Comparison of ENCODE assay signal across 25 cellular contexts in the genomic region with DNA sequence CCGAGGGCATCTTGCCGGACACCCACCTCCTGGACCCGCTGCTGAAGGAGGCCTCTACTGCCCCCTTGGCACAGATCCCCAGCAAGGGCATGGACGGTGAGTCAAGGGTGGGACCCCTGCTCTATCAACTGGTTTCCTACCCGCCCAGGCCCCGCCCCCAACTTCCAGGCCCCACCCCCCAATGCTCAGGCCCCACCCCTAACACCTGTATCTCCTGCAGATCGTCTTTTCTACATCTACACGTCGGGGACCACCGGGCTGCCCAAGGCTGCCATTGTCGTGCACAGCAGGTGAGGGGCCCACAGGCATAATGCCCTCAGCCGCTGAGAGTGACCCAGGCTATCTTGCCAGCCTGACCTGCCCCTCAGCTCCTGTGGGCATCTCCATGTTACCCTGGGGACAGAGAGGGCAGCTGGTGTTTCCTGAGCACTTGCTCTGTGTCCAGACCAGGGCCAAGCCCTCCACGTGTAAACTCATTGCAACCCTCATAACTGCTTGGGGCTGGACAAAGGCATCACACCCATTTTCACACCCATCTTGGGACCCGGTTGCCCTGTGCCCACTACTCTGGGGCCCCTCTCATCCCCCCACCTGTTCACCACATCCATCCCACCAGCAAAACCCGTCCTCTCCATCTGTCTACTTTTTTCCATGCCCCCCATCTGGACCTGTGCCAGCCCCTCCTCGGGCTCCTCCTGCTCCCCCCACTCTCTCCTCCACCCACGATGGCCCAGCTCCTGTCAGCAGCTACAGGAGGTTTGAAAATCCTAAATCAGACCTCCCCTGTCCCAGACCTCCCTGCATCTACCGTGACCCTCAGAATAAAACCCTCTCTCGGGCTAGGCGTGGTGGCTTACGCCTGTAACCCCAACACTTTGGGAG. TPM values are rescaled to one million over a fixed set of nuclear protein-coding genes. Genes with fewer than 3 reads are reported as not detected.
A peak's percentile ranks its signal among the peaks of the same experiment; 100 is the strongest.
DNase-seq lines count a peak whose midpoint lies in the region; ATAC-seq and TF ChIP-seq lines count a peak whose summit lies in the region.
"Had no signal": no experiment of that assay in that cellular context is flagged by ENCODE, and none has a peak within 500 bp of the region (broad histone marks: within the 10 kb centered on the region; RNA-seq: fewer than 3 reads in every experiment).

No MANE protein-coding gene starts in this region.

- H3K4me3 Mint-ChIP-seq in CD4-positive, CD25-positive, alpha-beta regulatory T cell = no peak overlapping the region
- H3K4me3 Mint-ChIP-seq in GM23338 = peak overlapping the region; percentile 26; the same call in 1 of the 3 replicates
- H3K4me3 Mint-ChIP-seq in activated naive CD8-positive, alpha-beta T cell = peak overlapping the region; percentile 87
- peak overlapping the region in 9 of 10 donors; percentile 50 to 92 (median 85) for H3K4me3 Mint-ChIP-seq in naive thymus-derived CD8-positive, alpha-beta T cell
- no peak overlapping the region for H3K4me3 Mint-ChIP-seq in activated naive CD4-positive, alpha-beta T cell treated with anti-CD3 and anti-CD28 coated beads, Interleukin-2, amount 10 ng/mL, durations not matched to agents 7 days and 5 days
- H3K4me3 Mint-ChIP-seq: T-helper 2 cell treated with Interferon-gamma antibody and Interleukin-4, amounts not matched to agents 5 μg/mL and 100 μg/mL, for 36 hours had no signal

- peaks cover 30% of the 10 kb centered on the region for H3K4me1 ChIP-seq in CD4-positive, CD25-positive, alpha-beta regulatory T cell (ENCODE audit: control insufficient read depth, insufficient read depth, low read length, poor library complexity, severe bottlenecking)
- H3K4me1 ChIP-seq in GM23338 (ENCODE audit: insufficient read depth) = peaks cover 13% of the 10 kb centered on the region; the same call in 1 of the 2 replicates
- H3K4me1 ChIP-seq: SJCRH30 had no signal

- H3K4me3 ChIP-seq in CD4-positive, CD25-positive, alpha-beta regulatory T cell (ENCODE audit: low read depth, low read length) = no peak overlapping the region
- no peak overlapping the region for H3K4me3 ChIP-seq in GM23338
- H3K4me3 ChIP-seq: SJCRH30, thyroid gland had no signal

- no peaks in the 10 kb centered on the region for H3K27me3 Mint-ChIP-seq in CD4-positive, CD25-positive, alpha-beta regulatory T cell
- peaks cover 23% of the 10 kb centered on the region for H3K27me3 Mint-ChIP-seq in GM23338 (ENCODE audit: insufficient read depth, low read depth, poor library complexity)
- H3K27me3 Mint-ChIP-seq in activated naive CD8-positive, alpha-beta T cell = no peaks in the 10 kb centered on the region
- no peaks in the 10 kb centered on the region for H3K27me3 Mint-ChIP-seq in naive thymus-derived CD8-positive, alpha-beta T cell
- peaks cover 10% of the 10 kb centered on the region for H3K27me3 Mint-ChIP-seq in activated naive CD4-positive, alpha-beta T cell treated with anti-CD3 and anti-CD28 coated beads, Interleukin-2, amount 10 ng/mL, durations not matched to agents 7 days and 5 days

- no peak for DNase-seq in CD4-positive, CD25-positive, alpha-beta regulatory T cell
- peak; percentile 53 for DNase-seq in GM23338 (ENCODE audit: low spot score)
- no peak for DNase-seq in naive thymus-derived CD8-positive, alpha-beta T cell
- no peak for DNase-seq in NCI-H128 (lab: John Stamatoyannopoulos, UW; ENCODE audit: unreplicated experiment)
- no peak for DNase-seq in NCI-H2196 treated with DMSO at 0.1 percent for 48 hours (lab: John Stamatoyannopoulos, UW; ENCODE audit: unreplicated experiment)
- no peak for DNase-seq in hypothalamus (lab: John Stamatoyannopoulos, UW)
- DNase-seq in activated naive CD4-positive, alpha-beta T cell treated with anti-CD3 and anti-CD28 coated beads, Interleukin-2, amount 10 ng/mL, durations not matched to agents 7 days and 5 days = no peak
- DNase-seq: activated CD4-positive, CD25-positive, alpha-beta regulatory T cell; activated gamma-delta T cell; anterior cingulate cortex; central memory CD4-positive, alpha-beta T cell; effector CD4-positive, alpha-beta T cell; EL; NCI-H1105 treated with DMSO at 0.1 percent for 48 hours; NCI-H2107; NCI-H69; SJCRH30; stimulated activated CD4-positive, alpha-beta T cell treated with anti-CD3 and anti-CD28 coated beads, Interleukin-12 subunit alpha, Interleukin-12 subunit beta, amount 100 ng/mL, for 4 hours; thyroid gland had no signal

- no peak for ATAC-seq in CD4-positive, CD25-positive, alpha-beta regulatory T cell (ENCODE audit: low read depth in 2 of 2)
- peak; percentile 6; the same call in 2 of the 3 replicates for ATAC-seq in GM23338
- ATAC-seq in naive thymus-derived CD8-positive, alpha-beta T cell = no peak

- H3K9me2 ChIP-seq in GM23338 (ENCODE audit: insufficient read depth) = no peaks in the 10 kb centered on the region

- H2AFZ ChIP-seq in GM23338 = no peak overlapping the region

- no peaks in the 10 kb centered on the region for H3K36me3 ChIP-seq in CD4-positive, CD25-positive, alpha-beta regulatory T cell (ENCODE audit: control insufficient read depth, insufficient read depth, low read length)
- H3K36me3 ChIP-seq in GM23338 (ENCODE audit: insufficient read depth) = no peaks in the 10 kb centered on the region
- H3K36me3 ChIP-seq: SJCRH30, thyroid gland had no signal

- H3K4me1 Mint-ChIP-seq in CD4-positive, CD25-positive, alpha-beta regulatory T cell = peaks cover 10 to 33% (median 21%) of the 10 kb centered on the region in 4 donors
- H3K4me1 Mint-ChIP-seq in GM23338 = peaks cover 23% of the 10 kb centered on the region
- H3K4me1 Mint-ChIP-seq in activated naive CD8-positive, alpha-beta T cell (ENCODE audit: low read depth) = peaks cover 52% of the 10 kb centered on the region
- peaks cover 30 to 69% (median 55%) of the 10 kb centered on the region in 4 donors for H3K4me1 Mint-ChIP-seq in naive thymus-derived CD8-positive, alpha-beta T cell
- H3K4me1 Mint-ChIP-seq in activated naive CD4-positive, alpha-beta T cell treated with anti-CD3 and anti-CD28 coated beads, Interleukin-2, amount 10 ng/mL, durations not matched to agents 7 days and 5 days = peaks cover 43% of the 10 kb centered on the region

- H3K79me2 ChIP-seq in GM23338 (replicated peaks; ENCODE audit: insufficient read depth) = no peaks in the 10 kb centered on the region

- no peak overlapping the region for H3K27ac ChIP-seq in CD4-positive, CD25-positive, alpha-beta regulatory T cell (ENCODE audit: insufficient read depth, low read length, poor library complexity, severe bottlenecking)
- no peak overlapping the region for H3K27ac ChIP-seq in GM23338 (ENCODE audit: low read depth)
- H3K27ac ChIP-seq: SJCRH30, thyroid gland had no signal

- H3K27ac Mint-ChIP-seq in CD4-positive, CD25-positive, alpha-beta regulatory T cell = peak overlapping the region in 2 of 3 donors; percentile 48 to 87
- no peak overlapping the region for H3K27ac Mint-ChIP-seq in GM23338
- peak overlapping the region; percentile 94 for H3K27ac Mint-ChIP-seq in activated naive CD8-positive, alpha-beta T cell
- H3K27ac Mint-ChIP-seq in naive thymus-derived CD8-positive, alpha-beta T cell = peak overlapping the region; percentile 88 to 99 (median 94)
- no peak overlapping the region for H3K27ac Mint-ChIP-seq in activated naive CD4-positive, alpha-beta T cell treated with anti-CD3 and anti-CD28 coated beads, Interleukin-2, amount 10 ng/mL, durations not matched to agents 7 days and 5 days

- peaks cover 11% of the 10 kb centered on the region for H3F3A ChIP-seq in GM23338 (replicated peaks; ENCODE audit: low read depth)

- TF ChIP-seq CTCF in GM23338 (conservative IDR thresholded peaks at IDR 0.05; ENCODE audit: low read depth in 2 of 2) = peak in 1 of 2 experiments; percentile 22; a peak in 1 of 4 replicates

- H3K36me3 Mint-ChIP-seq in CD4-positive, CD25-positive, alpha-beta regulatory T cell = no peaks in the 10 kb centered on the region
- no peaks in the 10 kb centered on the region for H3K36me3 Mint-ChIP-seq in GM23338 (ENCODE audit: low read depth)
- H3K36me3 Mint-ChIP-seq in activated naive CD8-positive, alpha-beta T cell = no peaks in the 10 kb centered on the region
- no peaks in the 10 kb centered on the region for H3K36me3 Mint-ChIP-seq in naive thymus-derived CD8-positive, alpha-beta T cell
- no peaks in the 10 kb centered on the region for H3K36me3 Mint-ChIP-seq in activated naive CD4-positive, alpha-beta T cell treated with anti-CD3 and anti-CD28 coated beads, Interleukin-2, amount 10 ng/mL, durations not matched to agents 7 days and 5 days

- POLR2A ChIA-PET in naive thymus-derived CD8-positive, alpha-beta T cell (lab: Charles Lee) = interaction anchor here (0.9 to 3.9 kb wide), 4 partner anchors 15 to 118 kb away, joined by 3 to 23 read pairs (median 4); a partner anchor contains a TSS

- no peaks in the 10 kb centered on the region for H3K27me3 ChIP-seq in CD4-positive, CD25-positive, alpha-beta regulatory T cell (ENCODE audit: control insufficient read depth, insufficient read depth, low read length)
- no peaks in the 10 kb centered on the region for H3K27me3 ChIP-seq in GM23338 (ENCODE audit: insufficient read depth)
- H3K27me3 ChIP-seq: esophagus muscularis mucosa, SJCRH30, thyroid gland had no signal

- H4K20me1 ChIP-seq in GM23338 (replicated peaks; ENCODE audit: insufficient read depth) = no peaks in the 10 kb centered on the region

- peak overlapping the region; percentile 43; the same call in 1 of the 2 replicates for H3K4me2 ChIP-seq in GM23338

- no peaks in the 10 kb centered on the region for H3K9me3 ChIP-seq in CD4-positive, CD25-positive, alpha-beta regulatory T cell (ENCODE audit: control insufficient read depth in 2 of 2, low read length in 2 of 2)
- H3K9me3 ChIP-seq: esophagus muscularis mucosa, SJCRH30, thyroid gland had no signal

- H3K9me3 Mint-ChIP-seq in CD4-positive, CD25-positive, alpha-beta regulatory T cell = peaks cover 0 to 2% (median 0%) of the 10 kb centered on the region in 7 donors
- H3K9me3 Mint-ChIP-seq in GM23338 = no peaks in the 10 kb centered on the region; the same call in 2 of the 3 replicates
- no peaks in the 10 kb centered on the region for H3K9me3 Mint-ChIP-seq in activated naive CD8-positive, alpha-beta T cell (ENCODE audit: low read depth)
- H3K9me3 Mint-ChIP-seq in naive thymus-derived CD8-positive, alpha-beta T cell = no peaks in the 10 kb centered on the region
- no peaks in the 10 kb centered on the region for H3K9me3 Mint-ChIP-seq in activated naive CD4-positive, alpha-beta T cell treated with anti-CD3 and anti-CD28 coated beads, Interleukin-2, amount 10 ng/mL, durations not matched to agents 7 days and 5 days
- H3K9me3 Mint-ChIP-seq: T-helper 2 cell treated with Interferon-gamma antibody and Interleukin-4, amounts not matched to agents 5 μg/mL and 100 μg/mL, for 36 hours had no signal

- CTCF ChIA-PET in activated naive CD4-positive, alpha-beta T cell treated with anti-CD3 and anti-CD28 coated beads, Interleukin-2, amount 10 ng/mL, durations not matched to agents 7 days and 5 days (lab: Charles Lee) = interaction anchor here (0.6 to 1.3 kb wide), 2 partner anchors 9 to 24 kb away, joined by 3 to 4 read pairs; no protein-coding TSS in a partner anchor

RNA-seq across cellular contexts. Expression of a gene that starts 17.2 kb away (rescaled TPM):
- 4.6 TPM for total RNA-seq in CD4-positive, CD25-positive, alpha-beta regulatory T cell
- polyA plus RNA-seq in CD4-positive, CD25-positive, alpha-beta regulatory T cell = 1 to 10 TPM; 3.9 to 5.2 (median 4.1) TPM
- 9.3 and 11.6 TPM in 2 replicates for total RNA-seq in GM23338 (2014; rRNA removed; shearing (Covaris generic))
- polyA plus RNA-seq in GM23338 (2016; fragmentation: Nextera tagmentation; extraction: Ambion mirVana) = 2.1 and 3.5 TPM in 2 replicates
- total RNA-seq in naive thymus-derived CD8-positive, alpha-beta T cell = 10 to 100 TPM in 1 of 2 experiments, 1 to 10 TPM in 1; 9.4 to 10.9 TPM
- polyA plus RNA-seq in naive thymus-derived CD8-positive, alpha-beta T cell = 10 to 100 TPM; 12.5 to 14.6 (median 13.8) TPM

RNA-seq across cellular contexts. Expression of a gene that starts 24.0 kb away (rescaled TPM):
- total RNA-seq in CD4-positive, CD25-positive, alpha-beta regulatory T cell = 49.9 TPM
- 10 to 100 TPM; 60.5 to 76.0 (median 63.8) TPM for polyA plus RNA-seq in CD4-positive, CD25-positive, alpha-beta regulatory T cell
- total RNA-seq in GM23338 (2014; rRNA removed; shearing (Covaris generic)) = 55.4 and 63.5 TPM in 2 replicates
- polyA plus RNA-seq in GM23338 (2016; fragmentation: Nextera tagmentation; extraction: Ambion mirVana) = 56.9 and 62.2 TPM in 2 replicates
- 10 to 100 TPM; 78.8 to 82.6 TPM for total RNA-seq in naive thymus-derived CD8-positive, alpha-beta T cell
- 10 to 100 TPM; 68.9 to 73.4 (median 73.0) TPM for polyA plus RNA-seq in naive thymus-derived CD8-positive, alpha-beta T cell

RNA-seq across cellular contexts. Expression of a gene that starts 26.8 kb away (rescaled TPM):
- not detected for total RNA-seq in CD4-positive, CD25-positive, alpha-beta regulatory T cell
- not detected for polyA plus RNA-seq in CD4-positive, CD25-positive, alpha-beta regulatory T cell
- not detected in 2 replicates for total RNA-seq in GM23338 (2014; rRNA removed; shearing (Covaris generic))
- not detected in 2 replicates for polyA plus RNA-seq in GM23338 (2016; fragmentation: Nextera tagmentation; extraction: Ambion mirVana)
- total RNA-seq in naive thymus-derived CD8-positive, alpha-beta T cell = not detected
- polyA plus RNA-seq in naive thymus-derived CD8-positive, alpha-beta T cell = not detected
- total RNA-seq: esophagus muscularis mucosa, left lobe of liver, LHCN-M2, mononuclear cell, SJCRH30, thyroid gland had no signal

RNA-seq across cellular contexts. Expression of a gene that starts 39.0 kb away (rescaled TPM):
- not detected for total RNA-seq in CD4-positive, CD25-positive, alpha-beta regulatory T cell
- polyA plus RNA-seq in CD4-positive, CD25-positive, alpha-beta regulatory T cell = under 1 TPM in 1 of 4 donors, not detected in 3; 0.16 TPM
- total RNA-seq in GM23338 (2014; rRNA removed; shearing (Covaris generic)) = 0.90 and 1.8 TPM in 2 replicates
- polyA plus RNA-seq in GM23338 (2016; fragmentation: Nextera tagmentation; extraction: Ambion mirVana) = 0.40 and 1.8 TPM in 2 replicates
- total RNA-seq in naive thymus-derived CD8-positive, alpha-beta T cell = not detected
- polyA plus RNA-seq in naive thymus-derived CD8-positive, alpha-beta T cell = under 1 TPM in 1 of 3 donors, not detected in 2; 0.13 TPM
- total RNA-seq: LHCN-M2, mononuclear cell had no signal

Comparison
In these comparisons a context has a peak if more than half of its experiments do, and no peak if none do; other contexts are left out.
1. H3K27ac Mint-ChIP-seq: peak in CD4-positive, CD25-positive, alpha-beta regulatory T cell (2 of 3), activated naive CD8-positive, alpha-beta T cell (single experiment) and naive thymus-derived CD8-positive, alpha-beta T cell (10 of 10); none in GM23338 (single experiment) and activated naive CD4-positive, alpha-beta T cell treated with anti-CD3 and anti-CD28 coated beads, Interleukin-2, amount 10 ng/mL, durations not matched to agents 7 days and 5 days (single experiment).
2. H3K4me3 Mint-ChIP-seq: peak in GM23338 (single experiment), activated naive CD8-positive, alpha-beta T cell (single experiment) and naive thymus-derived CD8-positive, alpha-beta T cell (9 of 10); none in CD4-positive, CD25-positive, alpha-beta regulatory T cell (0 of 4) and activated naive CD4-positive, alpha-beta T cell treated with anti-CD3 and anti-CD28 coated beads, Interleukin-2, amount 10 ng/mL, durations not matched to agents 7 days and 5 days (single experiment).